8 cellular contexts compared by ENCODE assay signal in the genomic region with DNA sequence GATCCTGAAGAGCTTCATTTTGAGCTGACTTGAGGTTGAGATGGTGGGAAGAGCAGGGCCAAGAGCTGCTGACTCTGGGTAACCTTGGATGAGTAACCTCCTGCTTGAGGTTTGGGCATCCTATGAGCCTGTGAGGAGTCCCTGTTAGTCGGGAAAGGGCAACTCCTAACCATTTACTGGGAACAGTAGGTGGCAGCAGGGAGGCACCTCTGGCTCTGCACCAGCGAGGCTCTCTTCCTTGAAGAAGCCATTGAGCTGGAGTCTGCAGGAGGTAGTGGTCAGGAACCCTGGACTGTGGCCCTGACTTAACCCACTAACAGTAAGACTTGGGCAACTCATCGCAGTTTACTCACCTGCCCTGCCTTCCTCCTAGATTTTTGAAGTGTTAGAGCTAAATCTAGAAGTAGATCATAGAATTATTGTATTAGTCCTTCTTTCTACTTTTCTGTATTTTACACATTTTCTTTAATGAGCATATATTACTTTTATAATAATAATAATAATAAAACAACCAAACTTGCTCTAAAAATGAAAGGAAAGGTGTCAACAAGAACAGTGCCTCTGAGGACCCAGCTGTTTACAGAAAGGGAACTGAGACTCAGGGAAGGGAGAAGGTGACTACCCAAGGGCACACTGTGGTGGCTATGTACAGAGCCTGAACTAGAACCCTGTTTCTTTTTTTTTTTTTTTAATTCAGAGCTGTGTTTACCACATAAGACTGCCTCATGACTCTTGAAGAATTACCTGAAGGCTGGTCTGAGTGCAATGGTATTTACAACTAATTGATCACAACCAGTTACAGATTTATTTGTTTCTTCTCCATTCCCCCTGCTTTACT. TPM values are rescaled to one million over a fixed set of nuclear protein-coding genes. Genes with fewer than 3 reads are reported as not detected.
DNase-seq lines count a peak whose midpoint lies in the region; ATAC-seq and TF ChIP-seq lines count a peak whose summit lies in the region.

No MANE protein-coding gene starts in this region.

- TF ChIP-seq CTCF in BJ (IDR thresholded peaks at IDR 0.05; ENCODE audit: insufficient read depth, low read depth, low read length) = peak; percentile 90
- TF ChIP-seq CTCF in esophagus muscularis mucosa (IDR thresholded peaks at IDR 0.05) = peak; percentile 54 to 75 (median 73)

- H3K4me3 ChIP-seq in BJ (ENCODE audit: low read depth, low read length) = no peak overlapping the region
- H3K4me3 ChIP-seq in esophagus muscularis mucosa = no peak overlapping the region
- H3K4me3 ChIP-seq in naive thymus-derived CD4-positive, alpha-beta T cell (ENCODE audit: low read length) = no peak overlapping the region

- no peaks in the 10 kb centered on the region for H3K9me3 Mint-ChIP-seq in naive thymus-derived CD4-positive, alpha-beta T cell
- H3K9me3 Mint-ChIP-seq in stimulated activated effector memory CD8-positive, alpha-beta T cell treated with anti-CD3 and anti-CD28 coated beads, Interleukin-12 subunit alpha, Interleukin-12 subunit beta, amount 100 ng/mL, for 72 hours = no peaks in the 10 kb centered on the region

- H3K4me1 Mint-ChIP-seq in naive thymus-derived CD4-positive, alpha-beta T cell = peaks cover 0 to 6% (median 0%) of the 10 kb centered on the region in 7 donors
- peaks cover 16% of the 10 kb centered on the region for H3K4me1 Mint-ChIP-seq in stimulated activated effector memory CD8-positive, alpha-beta T cell treated with anti-CD3 and anti-CD28 coated beads, Interleukin-12 subunit alpha, Interleukin-12 subunit beta, amount 100 ng/mL, for 72 hours

- no peaks in the 10 kb centered on the region for H3K36me3 Mint-ChIP-seq in naive thymus-derived CD4-positive, alpha-beta T cell
- H3K36me3 Mint-ChIP-seq in stimulated activated effector memory CD8-positive, alpha-beta T cell treated with anti-CD3 and anti-CD28 coated beads, Interleukin-12 subunit alpha, Interleukin-12 subunit beta, amount 100 ng/mL, for 72 hours = no peaks in the 10 kb centered on the region

- peaks cover 0 to 48% (median 0%) of the 10 kb centered on the region in 5 donors for H3K27me3 Mint-ChIP-seq in naive thymus-derived CD4-positive, alpha-beta T cell

- no peak for TF ChIP-seq POLR2A in esophagus muscularis mucosa (IDR thresholded peaks at IDR 0.05; ENCODE audit: low read depth)

- peaks cover 0 to 4% (median 0%) of the 10 kb centered on the region in 4 donors for H3K4me1 ChIP-seq in esophagus muscularis mucosa
- no peaks in the 10 kb centered on the region for H3K4me1 ChIP-seq in naive thymus-derived CD4-positive, alpha-beta T cell (ENCODE audit: control insufficient read depth in 2 of 2, insufficient read depth in 2 of 2, low read length in 2 of 2)

- no peak overlapping the region for H3K4me3 Mint-ChIP-seq in naive thymus-derived CD4-positive, alpha-beta T cell
- H3K4me3 Mint-ChIP-seq in stimulated activated effector memory CD8-positive, alpha-beta T cell treated with anti-CD3 and anti-CD28 coated beads, Interleukin-12 subunit alpha, Interleukin-12 subunit beta, amount 100 ng/mL, for 72 hours = no peak overlapping the region

- CTCF ChIA-PET in BJ (lab: Yijun Ruan, JAX) = interaction anchor here (0.5 to 4.1 kb wide), 40 partner anchors 9 to 200 kb away, joined by 3 to 40 read pairs (median 5); partner anchors contain the start of genes CCDC134 and CENPM
- CTCF ChIA-PET in naive thymus-derived CD4-positive, alpha-beta T cell (lab: Charles Lee) = interaction anchor here (0.6 to 5.1 kb wide), 26 partner anchors 21 to 697 kb away, joined by 3 to 41 read pairs (median 4); partner anchors contain the start of genes CCDC134, CENPM and MEI1

- H3K36me3 ChIP-seq in BJ (ENCODE audit: control insufficient read depth, insufficient read depth, low read length) = no peaks in the 10 kb centered on the region
- no peaks in the 10 kb centered on the region for H3K36me3 ChIP-seq in esophagus muscularis mucosa
- no peaks in the 10 kb centered on the region for H3K36me3 ChIP-seq in naive thymus-derived CD4-positive, alpha-beta T cell (ENCODE audit: control insufficient read depth in 2 of 3, insufficient read depth in 3 of 3, low read length in 3 of 3)

- TF ChIP-seq EP300 in esophagus muscularis mucosa (IDR thresholded peaks at IDR 0.05) = no peak

- H3K27me3 ChIP-seq in BJ (ENCODE audit: control insufficient read depth, insufficient read depth, low read length) (peaks cover 16% of the 10 kb centered on the region), esophagus muscularis mucosa (peaks cover 0 to 6% (median 0%) of the 10 kb centered on the region in 4 donors)
- no peaks in the 10 kb centered on the region for H3K27me3 ChIP-seq in naive thymus-derived CD4-positive, alpha-beta T cell (ENCODE audit: control insufficient read depth in 2 of 2, insufficient read depth in 2 of 2, low read length in 2 of 2)

- H3K9me3 ChIP-seq in esophagus muscularis mucosa = no peaks in the 10 kb centered on the region
- no peaks in the 10 kb centered on the region for H3K9me3 ChIP-seq in naive thymus-derived CD4-positive, alpha-beta T cell (ENCODE audit: control insufficient read depth in 2 of 3, low read length in 3 of 3)

- peak overlapping the region in 2 of 9 donors; percentile 2 to 36 for H3K27ac Mint-ChIP-seq in naive thymus-derived CD4-positive, alpha-beta T cell
- H3K27ac Mint-ChIP-seq in stimulated activated effector memory CD8-positive, alpha-beta T cell treated with anti-CD3 and anti-CD28 coated beads, Interleukin-12 subunit alpha, Interleukin-12 subunit beta, amount 100 ng/mL, for 72 hours = no peak overlapping the region

- ATAC-seq in GM19025 (IDR thresholded peaks at IDR 0.05; ENCODE audit: low read depth, unreplicated experiment) = peak; percentile 77
- peak; percentile 92 for ATAC-seq in naive thymus-derived CD4-positive, alpha-beta T cell
- peak; percentile 85 for ATAC-seq in stimulated activated effector memory CD8-positive, alpha-beta T cell treated with anti-CD3 and anti-CD28 coated beads, Interleukin-12 subunit alpha, Interleukin-12 subunit beta, amount 100 ng/mL, for 72 hours

- H3K27ac ChIP-seq in esophagus muscularis mucosa (replicated peaks in 1 of 4) = no peak overlapping the region
- no peak overlapping the region for H3K27ac ChIP-seq in naive thymus-derived CD4-positive, alpha-beta T cell (ENCODE audit: low read depth, low read length)

- WGBS in esophagus muscularis mucosa = 7% methylated on average over 3 of the region's 3 CpGs

- intact Hi-C loops in esophagus muscularis mucosa (cut with DNase I) = loop anchor here (2.0 kb wide), 1 partner anchor 194 kb away; no protein-coding TSS in a partner anchor
- intact Hi-C loops in naive thymus-derived CD4-positive, alpha-beta T cell (cut with micrococcal nuclease) = loop anchor here (1.0 kb wide), 5 partner anchors 35 to 195 kb away; partner anchors contain the start of gene CCDC134 (in 1 of the 2)

- peak; percentile 38 for DNase-seq in BJ (ENCODE audit: low read depth)
- DNase-seq in HK-2 (ENCODE audit: unreplicated experiment) = peak; percentile 71
- DNase-seq in NOMO-1 treated with dmso at 0.1 percent for 144 hours (lab: John Stamatoyannopoulos, UW; ENCODE audit: unreplicated experiment) = peak; percentile 30
- DNase-seq in activated CD8-positive, alpha-beta memory T cell treated with anti-CD3 and anti-CD28 coated beads, Interleukin-2, amount 50 U/mL, for 48 hours = peak; percentile 69
- DNase-seq in esophagus muscularis mucosa (ENCODE audit: extremely low spot score) = no peak
- DNase-seq in naive thymus-derived CD4-positive, alpha-beta T cell = peak; percentile 23 to 65 (median 52)
- peak; percentile 18 to 66 for DNase-seq in stimulated activated effector memory CD8-positive, alpha-beta T cell treated with anti-CD3 and anti-CD28 coated beads, Interleukin-12 subunit alpha, Interleukin-12 subunit beta, amount 100 ng/mL, for 72 hours (ENCODE audit: low spot score in 2 of 2)

- POLR2A ChIA-PET in BJ (lab: Charles Lee) = no interaction called here
- POLR2A ChIA-PET in naive thymus-derived CD4-positive, alpha-beta T cell (lab: Charles Lee) = interaction anchor here (0.8 to 2.6 kb wide), 8 partner anchors 13 to 194 kb away, joined by 3 to 19 read pairs (median 4); partner anchors contain the start of genes CCDC134 and SREBF2

RNA-seq across cellular contexts. Expression of gene MEI1, which starts 47.5 kb away (rescaled TPM):
- polyA plus RNA-seq in BJ (2011; rRNA removed) = 3.2 and 3.8 TPM in 2 replicates
- 1.2 and 1.8 TPM in 2 replicates for polyA minus RNA-seq in BJ (2011; rRNA and poly(A)+ RNA removed)
- total RNA-seq in esophagus muscularis mucosa = 1 to 10 TPM in 1 of 4 donors, under 1 TPM in 3; 0.39 to 1.3 (median 0.44) TPM
- total RNA-seq in naive thymus-derived CD4-positive, alpha-beta T cell = 10 to 100 TPM; 40.4 to 69.0 (median 61.4) TPM
- polyA plus RNA-seq in naive thymus-derived CD4-positive, alpha-beta T cell = 100 to 1,000 TPM; 105 to 112 TPM

RNA-seq across cellular contexts. Expression of gene CCDC134, which starts 53.7 kb away (rescaled TPM):
- polyA plus RNA-seq in BJ (2011; rRNA removed) = 4.1 and 6.0 TPM in 2 replicates
- polyA minus RNA-seq in BJ (2011; rRNA and poly(A)+ RNA removed) = 6.9 and 18.2 TPM in 2 replicates
- total RNA-seq in esophagus muscularis mucosa = 10 to 100 TPM in 1 of 4 donors, 1 to 10 TPM in 3; 7.0 to 10.8 (median 8.7) TPM
- 10 to 100 TPM; 13.7 to 22.8 (median 18.2) TPM for total RNA-seq in naive thymus-derived CD4-positive, alpha-beta T cell
- 1 to 10 TPM; 4.5 to 9.1 TPM for polyA plus RNA-seq in naive thymus-derived CD4-positive, alpha-beta T cell

RNA-seq across cellular contexts. Expression of gene SNU13, which starts 58.1 kb away (rescaled TPM):
- polyA plus RNA-seq in BJ (2011; rRNA removed) = 288 and 327 TPM in 2 replicates
- 103 and 165 TPM in 2 replicates for polyA minus RNA-seq in BJ (2011; rRNA and poly(A)+ RNA removed)
- 100 to 1,000 TPM in 2 of 4 donors, 10 to 100 TPM in 2; 79.7 to 115 (median 93.3) TPM for total RNA-seq in esophagus muscularis mucosa
- total RNA-seq in naive thymus-derived CD4-positive, alpha-beta T cell = 100 to 1,000 TPM; 117 to 180 (median 122) TPM
- 100 to 1,000 TPM; 283 to 295 TPM for polyA plus RNA-seq in naive thymus-derived CD4-positive, alpha-beta T cell

Comparison
In these comparisons a context has a peak if more than half of its experiments do, and no peak if none do; other contexts are left out.
1. RNA of gene MEI1, which starts 47.5 kb away (total RNA-seq): 40.4 to 69.0 TPM in naive thymus-derived CD4-positive, alpha-beta T cell; 0.39 to 1.3 TPM in esophagus muscularis mucosa; every median in the first group is over 10 times any median in the second.
2. Peak in every context shown above with its lines, with median percentiles within 50 percentile points of each other: ATAC-seq.